8 cellular contexts compared by ENCODE assay signal in genomic region chr1:228647523-228648444, GRCh38.
A peak's percentile ranks its signal among the peaks of the same experiment; 100 is the strongest.
DNase-seq lines count a peak whose midpoint lies in the region; ATAC-seq and TF ChIP-seq lines count a peak whose summit lies in the region.

No MANE protein-coding gene starts in this region.

- no peak overlapping the region for H3K27ac ChIP-seq in SJSA1
- no peak overlapping the region for H3K27ac ChIP-seq in right lobe of liver
- H3K27ac ChIP-seq in subcutaneous abdominal adipose tissue (ENCODE audit: low read depth, low read length) = no peak overlapping the region

- H3K4me1 ChIP-seq in SJSA1 (replicated peaks) = peaks cover 17% of the 10 kb centered on the region
- H3K4me1 ChIP-seq in right lobe of liver = peaks cover 0 to 18% (median 9%) of the 10 kb centered on the region in 4 donors
- H3K4me1 ChIP-seq in subcutaneous abdominal adipose tissue (ENCODE audit: control insufficient read depth in 5 of 5, insufficient read depth in 5 of 5, low read length in 5 of 5) = peaks cover 2 to 24% (median 20%) of the 10 kb centered on the region in 5 donors

- no peaks in the 10 kb centered on the region for H3K9me3 ChIP-seq in SJSA1 (replicated peaks)
- no peaks in the 10 kb centered on the region for H3K9me3 ChIP-seq in right lobe of liver
- H3K9me3 ChIP-seq in subcutaneous abdominal adipose tissue (ENCODE audit: control insufficient read depth in 5 of 5, low read length in 5 of 5) = no peaks in the 10 kb centered on the region

- H3K36me3 ChIP-seq in SJSA1 (no peaks in the 10 kb centered on the region), right lobe of liver (no peaks in the 10 kb centered on the region), subcutaneous abdominal adipose tissue (ENCODE audit: control insufficient read depth in 5 of 5, insufficient read depth in 5 of 5, low read length in 5 of 5) (no peaks in the 10 kb centered on the region)

- peak; percentile 80 to 87 (median 82) for ATAC-seq in right lobe of liver
- ATAC-seq in activated CD4-positive, CD25-positive, alpha-beta regulatory T cell treated with anti-CD3 and anti-CD28 coated beads, Interleukin-2, amount 50 U/mL, for 24 hours = no peak

- peaks cover 29% of the 10 kb centered on the region for H3K27me3 ChIP-seq in SJSA1 (replicated peaks)
- H3K27me3 ChIP-seq in right lobe of liver = peaks cover 12 to 30% of the 10 kb centered on the region in 2 donors
- peaks cover 5 to 46% (median 25%) of the 10 kb centered on the region in 5 donors for H3K27me3 ChIP-seq in subcutaneous abdominal adipose tissue (ENCODE audit: control insufficient read depth in 5 of 5, insufficient read depth in 4 of 5, low read length in 5 of 5)

- H3K9ac ChIP-seq in subcutaneous abdominal adipose tissue (ENCODE audit: low read length in 5 of 5) = peak overlapping the region in 2 of 5 donors; percentile 47 to 59

- 0% methylated on average over 8 of the region's 67 CpGs for WGBS in right lobe of liver (ENCODE audit: insufficient coverage, low coverage, low lambda C conversion rate, missing lambda C conversion rate)

- intact Hi-C loops in right lobe of liver (cut with DNase I) = no loop called here

- DNase-seq in ELF-1 (ENCODE audit: low read depth, low spot score) (peak; percentile 89), Kasumi-1 (lab: John Stamatoyannopoulos, UW) (peak; percentile 67 to 68), SJSA1 (ENCODE audit: low read depth in 1 of 2, low spot score in 2 of 2) (peak; percentile 4 to 45), choroid plexus epithelial cell (ENCODE audit: low read depth) (peak; percentile 57), right lobe of liver (peak; percentile 46 to 66 (median 56)), GM19240 (ENCODE audit: insufficient read length, low spot score) (no peak)

- TF ChIP-seq CTCF in choroid plexus epithelial cell (conservative IDR thresholded peaks at IDR 0.05; ENCODE audit: low read depth, low read length) (no peak), right lobe of liver (IDR thresholded peaks at IDR 0.05) (no peak)

- no peak for TF ChIP-seq POLR2A in right lobe of liver (IDR thresholded peaks at IDR 0.05)

- peak overlapping the region; percentile 45 for H3K4me3 ChIP-seq in SJSA1
- peak overlapping the region; percentile 55 for H3K4me3 ChIP-seq in choroid plexus epithelial cell (ENCODE audit: low read depth, low read length)
- H3K4me3 ChIP-seq in right lobe of liver = peak overlapping the region; percentile 20 to 36 (median 21)
- peak overlapping the region; percentile 62 to 88 (median 77) for H3K4me3 ChIP-seq in subcutaneous abdominal adipose tissue (ENCODE audit: low read depth in 1 of 5, low read length in 5 of 5)

Comparison
In these comparisons a context has a peak if more than half of its experiments do, and no peak if none do; other contexts are left out.
1. H3K4me3 ChIP-seq: peak in every context shown above with its lines; median percentile 77 in subcutaneous abdominal adipose tissue; 55 in choroid plexus epithelial cell; 45 in SJSA1; 21 in right lobe of liver.
2. ATAC-seq: peak in right lobe of liver (4 of 4); none in activated CD4-positive, CD25-positive, alpha-beta regulatory T cell treated with anti-CD3 and anti-CD28 coated beads, Interleukin-2, amount 50 U/mL, for 24 hours (0 of 2).